In genomic region chr20:25165128-25165527, GRCh38 we compare ENCODE assay signal across 18 cellular contexts.
"Had no signal": no experiment of that assay in that cellular context is flagged by ENCODE, and none has a peak within 500 bp of the region (broad histone marks: within the 10 kb centered on the region; RNA-seq: fewer than 3 reads in every experiment).

No MANE protein-coding gene starts in this region.

- H3K9me3 ChIP-seq: neutrophil, ovary, pancreas, prostate gland, psoas muscle, right atrium auricular region, right lobe of liver, sigmoid colon had no signal

- ATAC-seq: naive thymus-derived CD8-positive, alpha-beta T cell; natural killer cell; natural killer cell treated with Interleukin-12 subunit alpha and Interleukin-12 subunit beta and Interleukin-15 and Interleukin-18, amount 100 ng/mL, for 72 hours; pancreas; psoas muscle; right cardiac atrium; right lobe of liver; sciatic nerve had no signal

- H3K4me3 ChIP-seq: neural progenitor cell, ovary, pancreas, prostate gland, psoas muscle, right atrium auricular region, right lobe of liver, sigmoid colon, skin epidermis, smooth muscle cell, spleen had no signal

- H3K4me1 ChIP-seq: neural progenitor cell, parathyroid adenoma, prostate gland, psoas muscle, right atrium auricular region, right lobe of liver, sigmoid colon, spleen had no signal

- H3K36me3 ChIP-seq: neural progenitor cell, neutrophil, ovary, pancreas, prostate gland, right atrium auricular region, right lobe of liver, sigmoid colon, spleen had no signal

- H3K27ac ChIP-seq: neural progenitor cell, neutrophil, ovary, pancreas, parathyroid adenoma, prostate gland, psoas muscle, right atrium auricular region, right lobe of liver, sigmoid colon, skin epidermis, spleen had no signal
